In the genomic region with DNA sequence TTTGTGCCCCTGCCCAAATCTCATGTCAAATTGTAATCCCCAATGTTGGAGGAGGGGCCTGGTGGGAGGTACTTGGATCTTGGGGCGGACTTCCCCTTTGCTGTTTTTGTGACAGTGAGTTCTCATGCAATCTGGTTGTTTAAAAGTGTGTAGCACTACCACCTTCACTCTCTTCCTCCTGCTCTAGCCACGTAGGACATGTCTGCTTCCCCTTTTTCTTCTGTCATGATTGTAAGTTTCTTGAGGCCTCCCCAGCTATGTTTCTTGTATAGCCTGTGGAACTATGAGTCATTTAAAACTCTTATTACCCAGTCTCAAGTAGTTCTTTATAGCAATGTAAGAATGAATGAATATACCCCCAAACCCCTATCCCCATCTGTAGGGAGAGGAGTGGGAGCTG, we compare ENCODE assay signal across 19 cellular contexts.
DNase-seq lines count a peak whose midpoint lies in the region; ATAC-seq and TF ChIP-seq lines count a peak whose summit lies in the region.
"Had no signal": no experiment of that assay in that cellular context is flagged by ENCODE, and none has a peak within 500 bp of the region (broad histone marks: within the 10 kb centered on the region; RNA-seq: fewer than 3 reads in every experiment).

No MANE protein-coding gene starts in this region.

- TF ChIP-seq CTCF in adrenal gland (IDR thresholded peaks at IDR 0.05): no peak

- intact Hi-C loops in adrenal gland (cut with DNase I): no loop called here

- H3K27me3 ChIP-seq in adrenal gland: no peaks in the 10 kb centered on the region
- H3K27me3 ChIP-seq: Peyer's patch, SJSA1 had no signal

- no peaks in the 10 kb centered on the region for H3K9me3 ChIP-seq in adrenal gland (replicated peaks in 1 of 3)
- H3K9me3 ChIP-seq: Peyer's patch, SJSA1 had no signal

- no peak overlapping the region for H3K4me3 ChIP-seq in adrenal gland
- H3K4me3 ChIP-seq: Peyer's patch, SJSA1 had no signal

- peak; percentile 65 to 72 for DNase-seq in Kasumi-1 (lab: John Stamatoyannopoulos, UW)
- DNase-seq in OCI-M1 (lab: John Stamatoyannopoulos, UW): peak; percentile 40
- no peak for DNase-seq in COLO829 (ENCODE audit: low spot score)
- no peak for DNase-seq in NCI-H524 (lab: John Stamatoyannopoulos, UW)
- DNase-seq in adrenal gland: no peak
- no peak for DNase-seq in C1 segment of cervical spinal cord (lab: John Stamatoyannopoulos, UW)
- DNase-seq: DMS79, H7, HFFc6, MM.1S, NCI-H1694 treated with DMSO at 0.1 percent for 48 hours, NCI-H774, Peyer's patch, SW 1271, T-helper 2 cell had no signal

- no peaks in the 10 kb centered on the region for H3K36me3 ChIP-seq in adrenal gland (replicated peaks in 1 of 2)
- H3K36me3 ChIP-seq: Peyer's patch, SJSA1 had no signal

- no peaks in the 10 kb centered on the region for H3K4me1 ChIP-seq in adrenal gland (replicated peaks in 1 of 2)
- H3K4me1 ChIP-seq: Peyer's patch, SJSA1 had no signal

- no peak for TF ChIP-seq POLR2A in adrenal gland (IDR thresholded peaks at IDR 0.05)

- ATAC-seq in GM21360 (IDR thresholded peaks at IDR 0.05; ENCODE audit: unreplicated experiment): peak; percentile 53

- WGBS in adrenal gland, 4 donors: 61 to 83% (median 69%) methylated on average over 2 of the region's 2 CpGs

- H3K27ac ChIP-seq in adrenal gland: no peak overlapping the region
- H3K27ac ChIP-seq: C4-2B, HL-60, Peyer's patch, SJSA1 had no signal

Comparison
In these comparisons a context has a peak if more than half of its experiments do, and no peak if none do; other contexts are left out.
1. DNase-seq: peak in Kasumi-1 (2 of 2) and OCI-M1 (single experiment); none in COLO829 (single experiment), NCI-H524 (0 of 2), adrenal gland (0 of 7) and C1 segment of cervical spinal cord (0 of 14).